10 cellular contexts compared by ENCODE assay signal in the genomic region with DNA sequence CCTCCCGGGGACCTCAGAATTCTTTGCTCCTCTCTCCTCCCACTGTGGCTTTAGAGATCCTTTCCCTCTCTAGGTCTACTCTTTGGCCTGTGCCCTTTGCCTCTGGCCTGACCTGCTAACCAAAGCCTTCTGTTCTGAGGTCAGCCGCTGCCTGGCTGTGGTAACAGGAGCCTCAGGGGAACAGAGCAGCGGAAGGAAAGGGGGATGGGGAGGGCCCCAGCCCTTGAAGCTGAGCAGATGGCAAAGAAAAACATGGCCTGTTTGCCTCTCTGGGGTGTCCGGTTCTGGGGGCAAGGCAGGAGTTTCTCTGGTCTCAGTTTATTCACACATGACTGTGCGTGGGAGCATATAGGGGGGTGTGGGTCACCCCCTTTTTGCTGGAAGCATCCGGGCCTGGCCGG. TPM values are rescaled to one million over a fixed set of nuclear protein-coding genes. Genes with fewer than 3 reads are reported as not detected.
DNase-seq lines count a peak whose midpoint lies in the region; ATAC-seq and TF ChIP-seq lines count a peak whose summit lies in the region.
"Had no signal": no experiment of that assay in that cellular context is flagged by ENCODE, and none has a peak within 500 bp of the region (broad histone marks: within the 10 kb centered on the region; RNA-seq: fewer than 3 reads in every experiment).

No MANE protein-coding gene starts in this region.

- ATAC-seq in GM18517 (IDR thresholded peaks at IDR 0.05; ENCODE audit: unreplicated experiment) = peak; percentile 81

- peak overlapping the region in 1 of 2 experiments; percentile 49; a peak in 2 of 5 replicates for H3K4me3 Mint-ChIP-seq in H9
- H3K4me3 Mint-ChIP-seq in activated naive CD8-positive, alpha-beta T cell treated with anti-CD3 and anti-CD28 coated beads for 36 hours = peak overlapping the region; percentile 43
- peak overlapping the region; percentile 75 for H3K4me3 Mint-ChIP-seq in neural crest cell

- H2BK15ac ChIP-seq in H9 (ENCODE audit: low read depth, low read length) = no peak overlapping the region

- no peak overlapping the region for H3T11ph ChIP-seq in H9 (ENCODE audit: low read length)

- H2BK120ac ChIP-seq in H9 (ENCODE audit: low read depth, low read length, poor library complexity, severe bottlenecking) = no peak overlapping the region

- H3K36me3 Mint-ChIP-seq in H9 (ENCODE audit: insufficient read depth in 1 of 3, low read depth in 3 of 3) (peaks cover 0 to 10% (median 3%) of the 10 kb centered on the region in 3 experiments; a peak in 4 of 7 replicates), neural crest cell (ENCODE audit: low read depth) (no peaks in the 10 kb centered on the region)
- no peaks in the 10 kb centered on the region for H3K36me3 Mint-ChIP-seq in activated naive CD8-positive, alpha-beta T cell treated with anti-CD3 and anti-CD28 coated beads for 36 hours

- H3K4me2 ChIP-seq in H9 (ENCODE audit: insufficient read depth, insufficient read length, low read length) = no peak overlapping the region

- peaks cover 2% of the 10 kb centered on the region; the same call in 1 of the 2 replicates for H3K4me1 ChIP-seq in H9 (ENCODE audit: insufficient read depth, low read length)
- H3K4me1 ChIP-seq: uterus had no signal

- H3K4ac ChIP-seq in H9 (ENCODE audit: low read depth, low read length) = no peak overlapping the region

- no peak overlapping the region for H2BK20ac ChIP-seq in H9 (ENCODE audit: low read depth, low read length, poor library complexity, severe bottlenecking)

- WGBS in H9 (ENCODE audit: extremely low coverage, insufficient read length, low lambda C conversion rate) = no CpG with 5 or more reads among the region's 7 CpGs

- H3K27me3 Mint-ChIP-seq in H9 (ENCODE audit: low read depth) (no peaks in the 10 kb centered on the region), neural crest cell (ENCODE audit: low read depth) (no peaks in the 10 kb centered on the region)
- no peaks in the 10 kb centered on the region for H3K27me3 Mint-ChIP-seq in activated naive CD8-positive, alpha-beta T cell treated with anti-CD3 and anti-CD28 coated beads for 36 hours

- DNase-seq in H9 = peak; percentile 69
- peak; percentile 79 for DNase-seq in NCI-H2171 treated with DMSO at 0.1 percent for 48 hours (lab: John Stamatoyannopoulos, UW)
- peak; percentile 45 for DNase-seq in activated naive CD8-positive, alpha-beta T cell treated with anti-CD3 and anti-CD28 coated beads for 36 hours
- DNase-seq in neural crest cell (ENCODE audit: low read depth, low spot score) = peak; percentile 70
- DNase-seq in caudate nucleus (lab: John Stamatoyannopoulos, UW) = no peak
- no peak for DNase-seq in DMS153 treated with DMSO at 0.1 percent for 48 hours (lab: John Stamatoyannopoulos, UW; ENCODE audit: unreplicated experiment)
- no peak for DNase-seq in NCI-H146 (lab: John Stamatoyannopoulos, UW)

- H3K27me3 ChIP-seq in H9 (ENCODE audit: insufficient read depth, low read length) = no peaks in the 10 kb centered on the region

- H3K18ac ChIP-seq in H9 (ENCODE audit: insufficient read length, low read depth, low read length) = peak overlapping the region; percentile 25

- no peak overlapping the region for H3K23ac ChIP-seq in H9 (ENCODE audit: insufficient read length, low read depth, low read length)

- no peak overlapping the region for H2BK12ac ChIP-seq in H9 (ENCODE audit: insufficient read length, low read depth, low read length)

- H4K8ac ChIP-seq in H9 (replicated peaks; ENCODE audit: insufficient read length, low read depth, low read length) = no peak overlapping the region

- H3K9me3 ChIP-seq in H9 (ENCODE audit: control insufficient read depth, low read depth, low read length) = no peaks in the 10 kb centered on the region
- H3K9me3 ChIP-seq: uterus had no signal

- no peak overlapping the region for H3K9ac ChIP-seq in H9 (ENCODE audit: extremely low read depth, insufficient read length, low read length)

- peak overlapping the region; percentile 50 to 96 (median 82); a peak in 5 of 7 replicates for H3K27ac Mint-ChIP-seq in H9
- H3K27ac Mint-ChIP-seq in activated naive CD8-positive, alpha-beta T cell treated with anti-CD3 and anti-CD28 coated beads for 36 hours = peak overlapping the region; percentile 74
- peak overlapping the region; percentile 96 for H3K27ac Mint-ChIP-seq in neural crest cell (ENCODE audit: unreplicated experiment)

- H2BK5ac ChIP-seq in H9 (ENCODE audit: insufficient read length, low read length) = no peak overlapping the region

- H3K14ac ChIP-seq in H9 (ENCODE audit: insufficient read depth, low read length) = no peak overlapping the region

- no peak overlapping the region for H4K5ac ChIP-seq in H9 (ENCODE audit: insufficient read length, low read depth, low read length)

- no peaks in the 10 kb centered on the region for H3K79me1 ChIP-seq in H9 (ENCODE audit: insufficient read depth, low read depth, low read length, poor library complexity, severe bottlenecking)

- no peak overlapping the region for H3K27ac ChIP-seq in H9 (ENCODE audit: insufficient read length, low read depth, low read length)
- no peak overlapping the region for H3K27ac ChIP-seq in caudate nucleus (ENCODE audit: low read depth, low read length)
- H3K27ac ChIP-seq: uterus had no signal

- no peaks in the 10 kb centered on the region for H4K20me1 ChIP-seq in H9 (ENCODE audit: control insufficient read depth, insufficient read depth, insufficient read length)

- no peak overlapping the region for H2AK5ac ChIP-seq in H9 (ENCODE audit: insufficient read length, low read length)

- H3K9me3 Mint-ChIP-seq in H9 = no peaks in the 10 kb centered on the region
- no peaks in the 10 kb centered on the region for H3K9me3 Mint-ChIP-seq in activated naive CD8-positive, alpha-beta T cell treated with anti-CD3 and anti-CD28 coated beads for 36 hours
- no peaks in the 10 kb centered on the region for H3K9me3 Mint-ChIP-seq in neural crest cell

- no peak overlapping the region for H2AFZ ChIP-seq in H9 (ENCODE audit: low read length)

- H4K91ac ChIP-seq in H9 (ENCODE audit: insufficient read length, low read depth, low read length) = no peak overlapping the region

- H3K4me1 Mint-ChIP-seq in H9 = peaks cover 28 to 36% of the 10 kb centered on the region in 2 experiments
- peaks cover 25% of the 10 kb centered on the region for H3K4me1 Mint-ChIP-seq in activated naive CD8-positive, alpha-beta T cell treated with anti-CD3 and anti-CD28 coated beads for 36 hours
- H3K4me1 Mint-ChIP-seq in neural crest cell = peaks cover 60% of the 10 kb centered on the region

- TF ChIP-seq CTCF in H9 (conservative IDR thresholded peaks at IDR 0.05) (no peak), neural crest cell (conservative IDR thresholded peaks at IDR 0.05) (no peak)

- H3K79me2 ChIP-seq in H9 (ENCODE audit: insufficient read depth, low read length) = no peaks in the 10 kb centered on the region; the same call in 1 of the 2 replicates

- H3K56ac ChIP-seq in H9 (ENCODE audit: insufficient read length, low read depth, low read length) = no peak overlapping the region

- H3K23me2 ChIP-seq in H9 (ENCODE audit: insufficient read length, low read depth, low read length, poor library complexity, severe bottlenecking) = no peaks in the 10 kb centered on the region

RNA-seq across cellular contexts. Expression of gene COL26A1, which starts 28.2 kb away (rescaled TPM):
- total RNA-seq in H9 (2021) = 41.5 and 42.6 TPM in 2 replicates
- not detected for total RNA-seq in activated naive CD8-positive, alpha-beta T cell treated with anti-CD3 and anti-CD28 coated beads for 36 hours
- 38.3 and 39.2 TPM in 2 replicates for total RNA-seq in neural crest cell
- total RNA-seq: T-helper 1 cell treated with Interleukin-12 subunit alpha and Interleukin-12 subunit beta and Interleukin-4 antibody, amounts not matched to agents 30 ng/mL and 1 ng/mL, for 36 hours had no signal

Comparison
In these comparisons a context has a peak if more than half of its experiments do, and no peak if none do; other contexts are left out.
1. DNase-seq: peak in H9 (single experiment), NCI-H2171 treated with DMSO at 0.1 percent for 48 hours (single experiment), activated naive CD8-positive, alpha-beta T cell treated with anti-CD3 and anti-CD28 coated beads for 36 hours (single experiment) and neural crest cell (single experiment); none in caudate nucleus (0 of 61), DMS153 treated with DMSO at 0.1 percent for 48 hours (single experiment) and NCI-H146 (single experiment).
2. RNA of gene COL26A1, which starts 28.2 kb away (total RNA-seq): 41.5 to 42.6 TPM in H9 and 38.3 to 39.2 TPM in neural crest cell; not detected in activated naive CD8-positive, alpha-beta T cell treated with anti-CD3 and anti-CD28 coated beads for 36 hours; every median in the first group is over 10 times any median in the second.
3. Peak in every context shown above with its lines, with median percentiles within 50 percentile points of each other: H3K27ac Mint-ChIP-seq.